In the genomic region with DNA sequence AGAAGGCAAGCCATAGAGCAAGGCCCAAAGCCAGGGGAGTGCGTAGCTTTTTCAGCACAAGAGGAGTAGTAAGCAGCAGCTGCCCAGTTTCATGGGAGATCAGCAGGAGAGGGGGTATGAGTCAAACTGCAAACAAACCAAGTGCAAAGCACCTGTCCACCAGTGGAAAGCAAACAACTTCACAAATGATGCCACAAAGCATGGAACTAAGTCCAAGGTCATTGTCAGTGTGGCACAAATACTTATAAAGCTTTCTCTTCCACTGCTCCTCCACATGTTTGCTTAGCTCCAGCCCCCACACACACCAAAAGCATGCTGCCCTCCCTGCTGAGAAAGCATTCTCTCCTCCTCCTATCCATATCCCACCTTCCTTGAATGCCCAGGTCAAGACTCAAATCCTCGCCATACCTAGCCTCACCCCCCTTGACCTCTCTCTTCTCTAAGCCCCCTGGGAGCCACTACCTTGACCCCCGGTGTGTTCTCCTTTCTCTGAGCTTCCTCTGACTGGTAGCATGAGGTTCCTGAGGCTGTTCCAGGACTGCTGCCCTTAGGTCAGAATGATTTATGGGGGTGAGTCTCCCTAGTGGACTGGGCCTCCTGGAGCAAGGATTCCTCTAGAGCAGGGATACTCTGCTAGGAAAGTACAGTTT, we compare ENCODE assay signal across 16 cellular contexts.
DNase-seq lines count a peak whose midpoint lies in the region; ATAC-seq and TF ChIP-seq lines count a peak whose summit lies in the region.
"Had no signal": no experiment of that assay in that cellular context is flagged by ENCODE, and none has a peak within 500 bp of the region (broad histone marks: within the 10 kb centered on the region; RNA-seq: fewer than 3 reads in every experiment).

No MANE protein-coding gene starts in this region.

- no peak overlapping the region for H3K4me3 Mint-ChIP-seq in osteocyte (ENCODE audit: unreplicated experiment)
- H3K4me3 Mint-ChIP-seq: activated CD4-positive, alpha-beta memory T cell treated with anti-CD3 and anti-CD28 coated beads for 36 hours had no signal

- H3K4me3 ChIP-seq in SJCRH30 (no peak overlapping the region), lung (no peak overlapping the region)
- H3K4me3 ChIP-seq: tibial nerve had no signal

- H3K27me3 ChIP-seq in SJCRH30, result no peaks in the 10 kb centered on the region
- no peaks in the 10 kb centered on the region for H3K27me3 ChIP-seq in lung (ENCODE audit: control insufficient read depth, insufficient read depth)
- H3K27me3 ChIP-seq: foreskin keratinocyte, tibial nerve had no signal

- no peak overlapping the region for H3K27ac Mint-ChIP-seq in osteocyte (ENCODE audit: unreplicated experiment)
- H3K27ac Mint-ChIP-seq: activated CD4-positive, alpha-beta memory T cell treated with anti-CD3 and anti-CD28 coated beads for 36 hours had no signal

- H3K9me3 ChIP-seq in SJCRH30 (replicated peaks) (no peaks in the 10 kb centered on the region), lung (ENCODE audit: control insufficient read depth in 2 of 2, insufficient read depth in 1 of 2, low read length in 1 of 2) (peaks cover 0 to 3% of the 10 kb centered on the region in 2 donors)
- H3K9me3 ChIP-seq: tibial nerve had no signal

- ATAC-seq in lung (ENCODE audit: insufficient read depth, low FRiP score) (no peak), HG02885 (IDR thresholded peaks at IDR 0.05; ENCODE audit: poor library complexity, unreplicated experiment) (no peak)
- ATAC-seq: foreskin keratinocyte had no signal

- no peaks in the 10 kb centered on the region for H3K27me3 Mint-ChIP-seq in osteocyte (ENCODE audit: unreplicated experiment)
- H3K27me3 Mint-ChIP-seq: activated CD4-positive, alpha-beta memory T cell treated with anti-CD3 and anti-CD28 coated beads for 36 hours had no signal

- no peaks in the 10 kb centered on the region for H3K4me1 Mint-ChIP-seq in osteocyte (ENCODE audit: unreplicated experiment)

- DNase-seq in DMS153 treated with DMSO at 0.1 percent for 48 hours (lab: John Stamatoyannopoulos, UW; ENCODE audit: unreplicated experiment) (peak; percentile 97), NCI-H2029 (lab: John Stamatoyannopoulos, UW) (peak; percentile 100), SJCRH30 (peak; percentile 71), lung (ENCODE audit: low spot score) (peak; percentile 35), osteocyte (ENCODE audit: extremely low spot score, unreplicated experiment) (no peak)
- DNase-seq in stimulated activated CD4-positive, alpha-beta T cell treated with anti-CD3 and anti-CD28 coated beads, Interleukin-2, amount 100 ng/mL, for 48 hours, result no peak
- DNase-seq in stimulated activated CD4-positive, alpha-beta T cell treated with anti-CD3 and anti-CD28 coated beads, Interleukin-2, amount 100 ng/mL, for 24 hours, result no peak
- DNase-seq: activated CD4-positive, alpha-beta memory T cell treated with anti-CD3 and anti-CD28 coated beads for 36 hours; activated effector memory CD4-positive, alpha-beta T cell treated with Interleukin-2 at 50 U/mL for 16 hours; effector CD4-positive, alpha-beta T cell; foreskin keratinocyte; MV-4-11; NK-92 treated with Interleukin-12 subunit alpha and Interleukin-12 subunit beta, amount 100 ng/mL, for 24 hours; stimulated activated CD8-positive, alpha-beta memory T cell treated with anti-CD3 and anti-CD28 coated beads, Interleukin-4, amount 100 ng/mL, for 48 hours had no signal

- H3K4me1 ChIP-seq in SJCRH30, result peaks cover 15% of the 10 kb centered on the region
- peaks cover 0 to 9% of the 10 kb centered on the region in 2 donors for H3K4me1 ChIP-seq in lung (ENCODE audit: control insufficient read depth in 2 of 2, insufficient read depth in 2 of 2, low read length in 2 of 2)
- H3K4me1 ChIP-seq: foreskin keratinocyte, tibial nerve had no signal

- TF ChIP-seq CTCF in lung (IDR thresholded peaks at IDR 0.05; ENCODE audit: control extremely low read depth, extremely low read depth) (no peak), osteocyte (IDR thresholded peaks at IDR 0.05) (no peak)

- H3K27ac ChIP-seq in SJCRH30 (peak overlapping the region; percentile 60), lung (ENCODE audit: low read depth in 1 of 2, low read length in 1 of 2) (no peak overlapping the region)
- H3K27ac ChIP-seq: foreskin keratinocyte, tibial nerve had no signal

- H3K36me3 ChIP-seq in SJCRH30 (peaks cover 14% of the 10 kb centered on the region), lung (ENCODE audit: control insufficient read depth in 2 of 2, insufficient read depth in 2 of 2, low read length in 2 of 2) (peaks cover 0 to 15% of the 10 kb centered on the region in 2 donors)

- H3K36me3 Mint-ChIP-seq in osteocyte (ENCODE audit: unreplicated experiment), result peaks cover 30% of the 10 kb centered on the region

- H3K9me3 Mint-ChIP-seq in osteocyte (ENCODE audit: unreplicated experiment), result no peaks in the 10 kb centered on the region
- H3K9me3 Mint-ChIP-seq: activated CD4-positive, alpha-beta memory T cell treated with anti-CD3 and anti-CD28 coated beads for 36 hours had no signal

- WGBS in lung, 2 donors, result 85 to 91% methylated on average over 3 of the region's 3 CpGs

Comparison
In these comparisons a context has a peak if more than half of its experiments do, and no peak if none do; other contexts are left out.
1. DNase-seq: peak in DMS153 treated with DMSO at 0.1 percent for 48 hours (single experiment), NCI-H2029 (single experiment), SJCRH30 (2 of 2) and lung (single experiment); none in osteocyte (single experiment), stimulated activated CD4-positive, alpha-beta T cell treated with anti-CD3 and anti-CD28 coated beads, Interleukin-2, amount 100 ng/mL, for 48 hours (0 of 2) and stimulated activated CD4-positive, alpha-beta T cell treated with anti-CD3 and anti-CD28 coated beads, Interleukin-2, amount 100 ng/mL, for 24 hours (0 of 2).